8 cellular contexts compared by ENCODE assay signal in genomic region chr2:68908392-68908970, GRCh38. TPM values are rescaled to one million over a fixed set of nuclear protein-coding genes. Genes with fewer than 3 reads are reported as not detected.
DNase-seq lines count a peak whose midpoint lies in the region; ATAC-seq and TF ChIP-seq lines count a peak whose summit lies in the region.

No MANE protein-coding gene starts in this region.

- no peak overlapping the region for H3K4me3 ChIP-seq in epithelial cell of proximal tubule (ENCODE audit: low read depth, low read length)
- H3K4me3 ChIP-seq in transverse colon: no peak overlapping the region

- H3K9me3 ChIP-seq in transverse colon: no peaks in the 10 kb centered on the region

- ATAC-seq in HG03280 (IDR thresholded peaks at IDR 0.05; ENCODE audit: unreplicated experiment) (peak; percentile 96), omental fat pad (ENCODE audit: low FRiP score) (peak; percentile 67)

- peak overlapping the region; percentile 44 to 65 (median 50) for H3K27ac ChIP-seq in transverse colon

- TF ChIP-seq CTCF in epithelial cell of proximal tubule (conservative IDR thresholded peaks at IDR 0.05; ENCODE audit: low read depth, low read length) (no peak), omental fat pad (IDR thresholded peaks at IDR 0.05) (no peak), transverse colon (IDR thresholded peaks at IDR 0.05) (no peak)

- TF ChIP-seq EP300 in transverse colon (IDR thresholded peaks at IDR 0.05; ENCODE audit: low read depth): no peak

- no peaks in the 10 kb centered on the region for H3K27me3 ChIP-seq in transverse colon

- in situ Hi-C loops in transverse colon (cut with MboI; ENCODE audit: low pct_ligation_motif_present in 1 of 4, low pct_unique_long_range_greater_than_20kb in 1 of 4, low sequenced_read_pairs in 3 of 4): loop anchor here (5.0 to 25.0 kb wide), 5 partner anchors 156 to 421 kb away; partner anchors contain the start of gene ARHGAP25 (in 1 of the 4)

- H3K36me3 ChIP-seq in transverse colon: no peaks in the 10 kb centered on the region

- no peak for TF ChIP-seq POLR2A in transverse colon (IDR thresholded peaks at IDR 0.05)

- 18 to 38% methylated on average over 1 to 5 of the region's 5 CpGs for WGBS in transverse colon (ENCODE audit: low coverage in 1 of 2), 2 donors

- DNase-seq in AG20443 (ENCODE audit: low spot score) (peak; percentile 83), GM19238 (ENCODE audit: insufficient read length, low spot score) (peak; percentile 58), NCI-H526 treated with DMSO at 0.1 percent for 48 hours (lab: John Stamatoyannopoulos, UW) (peak; percentile 77), epithelial cell of proximal tubule (ENCODE audit: low read depth) (peak; percentile 70), omental fat pad (ENCODE audit: low spot score) (peak; percentile 40), transverse colon (peak; percentile 88)
- DNase-seq in activated CD4-positive, alpha-beta T cell treated with anti-CD3 and anti-CD28 coated beads, Interleukin-2, amount 50 U/mL, for 48 hours: peak; percentile 82 to 87

- intact Hi-C loops in transverse colon (cut with DNase I; ENCODE audit: low total_unique reads): loop anchor here (5.0 kb wide), 1 partner anchor 156 kb away; no protein-coding TSS in a partner anchor

- peaks cover 11 to 17% (median 13%) of the 10 kb centered on the region in 4 donors for H3K4me1 ChIP-seq in transverse colon

RNA-seq across cellular contexts. Expression of gene BMP10, which starts 37.3 kb away (rescaled TPM):
- total RNA-seq in epithelial cell of proximal tubule (not detected in 2 replicates), omental fat pad (not detected), transverse colon (not detected)

RNA-seq across cellular contexts. Expression of gene GKN2, which starts 44.2 kb away (rescaled TPM):
- not detected in 2 replicates for total RNA-seq in epithelial cell of proximal tubule
- total RNA-seq in omental fat pad: not detected
- total RNA-seq in transverse colon: not detected
